ENCODE assay signal across 20 cellular contexts in the genomic region with DNA sequence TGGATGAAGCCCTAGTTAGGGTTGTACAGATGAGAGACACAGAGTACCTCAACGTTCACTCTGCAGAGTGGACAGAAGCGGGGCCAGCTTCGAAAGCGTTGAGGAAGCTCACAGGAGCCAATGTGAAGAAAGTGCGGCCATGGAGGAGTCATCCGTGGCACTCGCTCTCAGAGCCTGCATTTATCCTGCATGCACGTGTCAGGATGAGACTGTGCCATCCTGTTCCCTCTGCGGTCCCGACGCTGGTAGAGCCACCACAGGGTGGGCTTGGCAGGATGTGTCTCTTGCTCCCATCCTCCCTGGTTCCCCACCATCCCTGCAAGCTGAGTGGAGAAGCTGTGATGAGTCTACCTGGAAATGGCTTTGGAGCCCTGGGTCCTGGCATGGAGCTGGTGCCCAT. TPM values are rescaled to one million over a fixed set of nuclear protein-coding genes. Genes with fewer than 3 reads are reported as not detected.
DNase-seq lines count a peak whose midpoint lies in the region; ATAC-seq and TF ChIP-seq lines count a peak whose summit lies in the region.
"Had no signal": no experiment of that assay in that cellular context is flagged by ENCODE, and none has a peak within 500 bp of the region (broad histone marks: within the 10 kb centered on the region; RNA-seq: fewer than 3 reads in every experiment).

No MANE protein-coding gene starts in this region.

- intact Hi-C loops in left lung (cut with DNase I), result no loop called here
- intact Hi-C loops in spleen (cut with DNase I; ENCODE audit: low total_unique reads), result no loop called here

- peaks cover 9 to 17% of the 10 kb centered on the region in 2 donors for H3K4me1 ChIP-seq in left lung
- H3K4me1 ChIP-seq in spleen, result peaks cover 0 to 21% (median 7%) of the 10 kb centered on the region in 6 donors

- CTCF ChIA-PET in RWPE1 (lab: Yijun Ruan, JAX), result no interaction called here

- peaks cover 0 to 8% of the 10 kb centered on the region in 2 donors for H3K36me3 ChIP-seq in left lung
- peaks cover 0 to 27% (median under 1%) of the 10 kb centered on the region in 6 donors for H3K36me3 ChIP-seq in spleen
- H3K36me3 ChIP-seq: BE2C had no signal

- peak overlapping the region; percentile 78; the same call in 1 of the 2 replicates for H3K27ac ChIP-seq in RWPE1
- H3K27ac ChIP-seq in left lung, result no peak overlapping the region
- H3K27ac ChIP-seq in spleen, result no peak overlapping the region
- H3K27ac ChIP-seq: 22Rv1, HL-60 had no signal

- TF ChIP-seq CTCF in RWPE1 (conservative IDR thresholded peaks at IDR 0.05; ENCODE audit: low read depth), result no peak
- no peak for TF ChIP-seq CTCF in left lung (IDR thresholded peaks at IDR 0.05)
- TF ChIP-seq CTCF in spleen (IDR thresholded peaks at IDR 0.05 in 8 of 11, conservative IDR thresholded peaks at IDR 0.05 in 3 of 11), result no peak

- peak; percentile 21 for DNase-seq in activated CD4-positive, CD25-positive, alpha-beta regulatory T cell treated with anti-CD3 and anti-CD28 coated beads, Interleukin-2, amount 50 U/mL, for 72 hours
- DNase-seq in RWPE1 (ENCODE audit: low spot score) (no peak), left lung (peak; percentile 24 to 34), spleen (peak; percentile 59), NCI-H82 treated with DMSO at 0.1 percent for 48 hours (lab: John Stamatoyannopoulos, UW; ENCODE audit: unreplicated experiment) (no peak)
- DNase-seq: DMS79; Kasumi-1; MM.1S; NCI-H1105 treated with DMSO at 0.1 percent for 48 hours; NCI-H526 treated with DMSO at 0.1 percent for 48 hours; NK-92 treated with Interleukin-12 subunit alpha and Interleukin-12 subunit beta, amount 100 ng/mL, for 24 hours; OCI-M1; RPMI8226 had no signal

- no peaks in the 10 kb centered on the region for H3K27me3 ChIP-seq in left lung
- H3K27me3 ChIP-seq in spleen (replicated peaks in 1 of 7), result no peaks in the 10 kb centered on the region
- H3K27me3 ChIP-seq: BE2C had no signal

- POLR2A ChIA-PET in RWPE1 (lab: Yijun Ruan, JAX; ENCODE audit: low non-redundant PET), result no interaction called here

- H3K9me3 ChIP-seq in left lung, result no peaks in the 10 kb centered on the region
- no peaks in the 10 kb centered on the region for H3K9me3 ChIP-seq in spleen
- H3K9me3 ChIP-seq: BE2C, HAP-1 had no signal

- ATAC-seq in activated CD4-positive, CD25-positive, alpha-beta regulatory T cell treated with anti-CD3 and anti-CD28 coated beads, Interleukin-2, amount 50 U/mL, for 24 hours, result no peak
- ATAC-seq in left lung (no peak), HG02588 (IDR thresholded peaks at IDR 0.05; ENCODE audit: unreplicated experiment) (no peak), GM21717 (IDR thresholded peaks at IDR 0.05; ENCODE audit: unreplicated experiment) (no peak)

- WGBS in spleen, 5 donors, result 93 to 97% (median 95%) methylated on average over 11 of the region's 11 CpGs

- no peak for TF ChIP-seq POLR2A in spleen (IDR thresholded peaks at IDR 0.05)

- H3K4me3 ChIP-seq in left lung (no peak overlapping the region), spleen (no peak overlapping the region)
- H3K4me3 ChIP-seq: HAP-1 had no signal

RNA-seq across cellular contexts. Expression of a gene that starts 39.3 kb away (rescaled TPM):
- 1 to 10 TPM; 4.4 to 4.6 TPM for total RNA-seq in left lung
- 1 to 10 TPM; 2.7 to 4.6 (median 4.0) TPM for total RNA-seq in spleen
- 1 to 10 TPM in 2 of 3 donors, under 1 TPM in 1; 1.00 to 2.4 (median 1.7) TPM for polyA plus RNA-seq in spleen

Comparison
In these comparisons a context has a peak if more than half of its experiments do, and no peak if none do; other contexts are left out.
1. DNase-seq: peak in activated CD4-positive, CD25-positive, alpha-beta regulatory T cell treated with anti-CD3 and anti-CD28 coated beads, Interleukin-2, amount 50 U/mL, for 72 hours (single experiment), left lung (2 of 2) and spleen (single experiment); none in RWPE1 (single experiment) and NCI-H82 treated with DMSO at 0.1 percent for 48 hours (single experiment).